In the genomic region with DNA sequence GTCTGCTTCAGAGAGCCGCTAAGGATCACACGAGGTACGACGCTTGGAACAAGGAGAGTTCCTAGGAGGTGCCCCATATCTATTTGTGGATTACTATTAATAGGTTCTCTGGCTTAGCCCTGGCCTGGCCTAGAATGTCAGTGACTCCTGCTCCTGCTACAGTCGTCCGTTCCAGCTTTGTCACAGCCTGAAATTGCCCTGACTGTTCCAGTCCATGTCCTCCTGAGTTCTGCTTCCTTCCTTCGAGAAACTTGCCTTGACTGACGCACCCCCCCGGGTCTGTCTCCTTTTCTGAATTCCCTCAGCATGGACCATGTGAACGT, we compare ENCODE assay signal across 1 cellular context.
TF ChIP-seq lines count a peak whose summit lies in the region.

No MANE protein-coding gene starts in this region.

TF ChIP-seq in H1, 55 proteins besides CTCF, POLR2A, EP300 and RAD21:
- TF ChIP-seq SP2 (IDR thresholded peaks at IDR 0.05; ENCODE audit: low read length) = no peak
- TF ChIP-seq TEAD4 (IDR thresholded peaks at IDR 0.05; ENCODE audit: low read depth, low read length) = no peak
- no peak for TF ChIP-seq RBBP5 (IDR thresholded peaks at IDR 0.05; ENCODE audit: borderline replicate concordance, low read depth, low read length)
- TF ChIP-seq SIRT6 (IDR thresholded peaks at IDR 0.05; ENCODE audit: low read length) = no peak
- TF ChIP-seq SIX5 (IDR thresholded peaks at IDR 0.05; ENCODE audit: low read depth, low read length) = no peak
- TF ChIP-seq KDM4A (IDR thresholded peaks at IDR 0.05; ENCODE audit: low read depth, low read length, severe bottlenecking) = no peak
- TF ChIP-seq SP4 (IDR thresholded peaks at IDR 0.05; ENCODE audit: low read length) = no peak
- TF ChIP-seq GTF2F1 (IDR thresholded peaks at IDR 0.05; ENCODE audit: borderline replicate concordance, low read depth, low read length) = no peak
- TF ChIP-seq HDAC6 (IDR thresholded peaks at IDR 0.05; ENCODE audit: low read depth, low read length) = no peak
- TF ChIP-seq BACH1 (IDR thresholded peaks at IDR 0.05; ENCODE audit: low read length) = no peak
- TF ChIP-seq CHD1 (IDR thresholded peaks at IDR 0.05; ENCODE audit: low read depth, low read length) = no peak
- TF ChIP-seq ZNF274 (IDR thresholded peaks at IDR 0.05; ENCODE audit: borderline replicate concordance, extremely low read depth, low read length) = no peak
- no peak for TF ChIP-seq KDM5A (IDR thresholded peaks at IDR 0.05; ENCODE audit: low read length)
- TF ChIP-seq HDAC2 (IDR thresholded peaks at IDR 0.05; ENCODE audit: borderline replicate concordance in 1 of 2, low read depth in 2 of 2, low read length in 2 of 2) = no peak
- TF ChIP-seq CREB1 (IDR thresholded peaks at IDR 0.05) = no peak
- TF ChIP-seq TCF12 (IDR thresholded peaks at IDR 0.05; ENCODE audit: low read depth, low read length) = no peak
- TF ChIP-seq, protein P1, sequence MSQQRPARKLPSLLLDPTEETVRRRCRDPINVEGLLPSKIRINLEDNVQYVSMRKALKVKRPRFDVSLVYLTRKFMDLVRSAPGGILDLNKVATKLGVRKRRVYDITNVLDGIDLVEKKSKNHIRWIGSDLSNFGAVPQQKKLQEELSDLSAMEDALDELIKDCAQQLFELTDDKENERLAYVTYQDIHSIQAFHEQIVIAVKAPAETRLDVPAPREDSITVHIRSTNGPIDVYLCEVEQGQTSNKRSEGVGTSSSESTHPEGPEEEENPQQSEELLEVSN (IDR thresholded peaks at IDR 0.05) = no peak
